8 cellular contexts compared by ENCODE assay signal in genomic region chr9:134025606-134026541, GRCh38. TPM values are rescaled to one million over a fixed set of nuclear protein-coding genes. Genes with fewer than 3 reads are reported as not detected.
DNase-seq lines count a peak whose midpoint lies in the region; ATAC-seq lines count a peak whose summit lies in the region.

No MANE protein-coding gene starts in this region.

- H3K36me3 Mint-ChIP-seq in CD4-positive, CD25-positive, alpha-beta regulatory T cell: no peaks in the 10 kb centered on the region
- no peaks in the 10 kb centered on the region for H3K36me3 Mint-ChIP-seq in activated naive CD8-positive, alpha-beta T cell treated with anti-CD3 and anti-CD28 coated beads for 36 hours

- no peaks in the 10 kb centered on the region for H3K27me3 Mint-ChIP-seq in CD4-positive, CD25-positive, alpha-beta regulatory T cell
- H3K27me3 Mint-ChIP-seq in activated naive CD8-positive, alpha-beta T cell treated with anti-CD3 and anti-CD28 coated beads for 36 hours: no peaks in the 10 kb centered on the region

- H3K9me3 Mint-ChIP-seq in CD4-positive, CD25-positive, alpha-beta regulatory T cell: no peaks in the 10 kb centered on the region
- no peaks in the 10 kb centered on the region for H3K9me3 Mint-ChIP-seq in activated naive CD8-positive, alpha-beta T cell treated with anti-CD3 and anti-CD28 coated beads for 36 hours

- peak overlapping the region; percentile 55 to 90 (median 85) for H3K4me3 Mint-ChIP-seq in CD4-positive, CD25-positive, alpha-beta regulatory T cell
- H3K4me3 Mint-ChIP-seq in activated naive CD8-positive, alpha-beta T cell treated with anti-CD3 and anti-CD28 coated beads for 36 hours: peak overlapping the region; percentile 81

- intact Hi-C loops in left ventricle myocardium superior (cut with micrococcal nuclease): no loop called here

- peaks cover 12% of the 10 kb centered on the region for H3K4me1 ChIP-seq in CD4-positive, CD25-positive, alpha-beta regulatory T cell (ENCODE audit: control insufficient read depth, insufficient read depth, low read length, poor library complexity, severe bottlenecking)

- peaks cover 2 to 24% (median 8%) of the 10 kb centered on the region in 4 donors for H3K4me1 Mint-ChIP-seq in CD4-positive, CD25-positive, alpha-beta regulatory T cell
- H3K4me1 Mint-ChIP-seq in activated naive CD8-positive, alpha-beta T cell treated with anti-CD3 and anti-CD28 coated beads for 36 hours: peaks cover 4% of the 10 kb centered on the region

- H3K36me3 ChIP-seq in CD4-positive, CD25-positive, alpha-beta regulatory T cell (ENCODE audit: control insufficient read depth, insufficient read depth, low read length): no peaks in the 10 kb centered on the region

- no peaks in the 10 kb centered on the region for H3K27me3 ChIP-seq in CD4-positive, CD25-positive, alpha-beta regulatory T cell (ENCODE audit: control insufficient read depth, insufficient read depth, low read length)

- peak overlapping the region; percentile 41 for H3K27ac ChIP-seq in CD4-positive, CD25-positive, alpha-beta regulatory T cell (ENCODE audit: insufficient read depth, low read length, poor library complexity, severe bottlenecking)

- peak overlapping the region; percentile 75 for H3K4me3 ChIP-seq in CD4-positive, CD25-positive, alpha-beta regulatory T cell (ENCODE audit: low read depth, low read length)

- peak in 2 of 3 donors; percentile 31 to 70 for DNase-seq in CD4-positive, CD25-positive, alpha-beta regulatory T cell
- DNase-seq in SK-MEL-5 (ENCODE audit: low read depth, low spot score) (peak; percentile 14), left ventricle myocardium superior (peak; percentile 59), retina (peak; percentile 87), GF-D8 (lab: John Stamatoyannopoulos, UW) (no peak)
- DNase-seq in activated naive CD8-positive, alpha-beta T cell treated with anti-CD3 and anti-CD28 coated beads for 36 hours: peak; percentile 72

- in situ Hi-C loops in SK-MEL-5 (cut with HindIII; ENCODE audit: low pct_unique_long_range_greater_than_20kb, low sequenced_read_pairs): no loop called here

- H3K27ac Mint-ChIP-seq in CD4-positive, CD25-positive, alpha-beta regulatory T cell: no peak overlapping the region
- peak overlapping the region; percentile 29 for H3K27ac Mint-ChIP-seq in activated naive CD8-positive, alpha-beta T cell treated with anti-CD3 and anti-CD28 coated beads for 36 hours

- ATAC-seq in CD4-positive, CD25-positive, alpha-beta regulatory T cell (ENCODE audit: low read depth in 2 of 2): peak; percentile 8 to 24
- ATAC-seq in GM19328 (IDR thresholded peaks at IDR 0.05; ENCODE audit: unreplicated experiment) (peak; percentile 37), HG03442 (IDR thresholded peaks at IDR 0.05; ENCODE audit: unreplicated experiment) (peak; percentile 30), left ventricle myocardium superior (peak; percentile 1)

- no peaks in the 10 kb centered on the region for H3K9me3 ChIP-seq in CD4-positive, CD25-positive, alpha-beta regulatory T cell (ENCODE audit: control insufficient read depth in 2 of 2, low read length in 2 of 2)

RNA-seq across cellular contexts. Expression of gene BRD3OS, which starts 0.6 kb away (rescaled TPM):
- total RNA-seq in CD4-positive, CD25-positive, alpha-beta regulatory T cell: 4.6 TPM
- polyA plus RNA-seq in CD4-positive, CD25-positive, alpha-beta regulatory T cell: 10 to 100 TPM; 14.9 to 20.6 (median 17.5) TPM
- 10.1 and 18.3 TPM in 2 replicates for total RNA-seq in SK-MEL-5 (2014; rRNA removed; shearing (Covaris generic))
- polyA plus RNA-seq in SK-MEL-5 (2015; cell fraction: cytosol; rRNA removed): 25.9 and 28.0 TPM in 2 replicates
- 11.1 and 15.9 TPM in 2 replicates for polyA plus RNA-seq in SK-MEL-5 (2015; cell fraction: nucleus; rRNA removed)
- total RNA-seq in activated naive CD8-positive, alpha-beta T cell treated with anti-CD3 and anti-CD28 coated beads for 36 hours: 10 to 100 TPM; 12.6 to 12.7 TPM
- total RNA-seq in left ventricle myocardium superior: 4.7 TPM

RNA-seq across cellular contexts. Expression of gene VAV2, which starts 33.8 kb away (rescaled TPM):
- total RNA-seq in CD4-positive, CD25-positive, alpha-beta regulatory T cell: 0.67 TPM
- under 1 TPM in 3 of 4 donors, not detected in 1; 0.24 to 0.40 (median 0.35) TPM for polyA plus RNA-seq in CD4-positive, CD25-positive, alpha-beta regulatory T cell
- total RNA-seq in SK-MEL-5 (2014; rRNA removed; shearing (Covaris generic)): 4.2 and 4.4 TPM in 2 replicates
- 11.5 and 14.8 TPM in 2 replicates for polyA plus RNA-seq in SK-MEL-5 (2015; cell fraction: cytosol; rRNA removed)
- 11.6 and 15.9 TPM in 2 replicates for polyA plus RNA-seq in SK-MEL-5 (2015; cell fraction: nucleus; rRNA removed)
- 1 to 10 TPM; 4.2 TPM for total RNA-seq in activated naive CD8-positive, alpha-beta T cell treated with anti-CD3 and anti-CD28 coated beads for 36 hours
- 6.1 TPM for total RNA-seq in left ventricle myocardium superior

RNA-seq across cellular contexts. Expression of gene BRD3, which starts 42.0 kb away (rescaled TPM):
- 39.3 TPM for total RNA-seq in CD4-positive, CD25-positive, alpha-beta regulatory T cell
- 10 to 100 TPM; 10.4 to 13.7 (median 12.1) TPM for polyA plus RNA-seq in CD4-positive, CD25-positive, alpha-beta regulatory T cell
- total RNA-seq in SK-MEL-5 (2014; rRNA removed; shearing (Covaris generic)): 1.7 and 2.1 TPM in 2 replicates
- polyA plus RNA-seq in SK-MEL-5 (2015; cell fraction: cytosol; rRNA removed): 8.3 and 24.0 TPM in 2 replicates
- polyA plus RNA-seq in SK-MEL-5 (2015; cell fraction: nucleus; rRNA removed): 13.7 and 17.0 TPM in 2 replicates
- total RNA-seq in activated naive CD8-positive, alpha-beta T cell treated with anti-CD3 and anti-CD28 coated beads for 36 hours: 10 to 100 TPM; 32.3 to 34.0 TPM
- 28.7 TPM for total RNA-seq in left ventricle myocardium superior
